In genomic region chr13:30809787-30810186, GRCh38 we compare ENCODE assay signal across 17 cellular contexts.
A peak's percentile ranks its signal among the peaks of the same experiment; 100 is the strongest.
DNase-seq lines count a peak whose midpoint lies in the region; ATAC-seq, FAIRE-seq and TF ChIP-seq lines count a peak whose summit lies in the region.
"Had no signal": no experiment of that assay in that cellular context is flagged by ENCODE, and none has a peak within 500 bp of the region (broad histone marks: within the 10 kb centered on the region; RNA-seq: fewer than 3 reads in every experiment).

No MANE protein-coding gene starts in this region.

- no peaks in the 10 kb centered on the region for H3K36me3 ChIP-seq in HEK293 (ENCODE audit: control insufficient read depth in 2 of 2, insufficient read depth in 1 of 2, low read length in 2 of 2)
- H3K36me3 ChIP-seq in astrocyte (ENCODE audit: insufficient read depth, low read length), result no peaks in the 10 kb centered on the region
- H3K36me3 ChIP-seq in CD4-positive, alpha-beta memory T cell (ENCODE audit: insufficient read depth, low read length), result no peaks in the 10 kb centered on the region

- POLR2A ChIA-PET in HEK293 (lab: Yijun Ruan, JAX), result no interaction called here
- POLR2A ChIA-PET in CD4-positive, alpha-beta memory T cell (lab: Charles Lee; ENCODE audit: partially characterized antibody), result interaction anchor here (0.6 kb wide), 1 partner anchor 110 kb away, joined by 3 read pairs; no protein-coding TSS in a partner anchor

- H3K27me3 ChIP-seq in astrocyte (ENCODE audit: insufficient read depth, low read length), result no peaks in the 10 kb centered on the region
- no peaks in the 10 kb centered on the region for H3K27me3 ChIP-seq in CD4-positive, alpha-beta memory T cell (ENCODE audit: insufficient read depth, low read length)

- H3K4me1 Mint-ChIP-seq in astrocyte (ENCODE audit: low read depth, unreplicated experiment) (peaks cover 24% of the 10 kb centered on the region), neural crest cell (peaks cover 44% of the 10 kb centered on the region)
- peaks cover 0 to 1% (median 0%) of the 10 kb centered on the region in 4 donors for H3K4me1 Mint-ChIP-seq in CD4-positive, alpha-beta memory T cell
- H3K4me1 Mint-ChIP-seq: H9 had no signal

- no peaks in the 10 kb centered on the region for H3K79me2 ChIP-seq in astrocyte (ENCODE audit: insufficient read depth, low read length)

- H3K27ac Mint-ChIP-seq in astrocyte (ENCODE audit: unreplicated experiment) (peak overlapping the region; percentile 50), neural crest cell (ENCODE audit: unreplicated experiment) (peak overlapping the region; percentile 83)
- H3K27ac Mint-ChIP-seq in CD4-positive, alpha-beta memory T cell, result peak overlapping the region in 2 of 7 donors; percentile 25 to 63
- H3K27ac Mint-ChIP-seq: CD4-positive, alpha-beta T cell; H9 had no signal

- intact Hi-C loops in CD4-positive, alpha-beta memory T cell (cut with micrococcal nuclease), result loop anchor here (10.0 kb wide), 1 partner anchor 235 kb away; no protein-coding TSS in a partner anchor

- H3K9me3 ChIP-seq in HEK293 (ENCODE audit: control insufficient read depth, insufficient read depth, low read depth, low read length) (no peaks in the 10 kb centered on the region), astrocyte (ENCODE audit: insufficient read depth, low read depth, low read length) (no peaks in the 10 kb centered on the region)
- H3K9me3 ChIP-seq in CD4-positive, alpha-beta memory T cell (ENCODE audit: control insufficient read depth in 1 of 2, low read length in 2 of 2), result no peaks in the 10 kb centered on the region
- H3K9me3 ChIP-seq: A549 had no signal

- peak overlapping the region; percentile 75 for H2AFZ ChIP-seq in astrocyte (ENCODE audit: low read depth, low read length)

- no peak for FAIRE-seq in astrocyte (lab: Jason Lieb, UNC)
- FAIRE-seq: A549 had no signal

- H3K4me2 ChIP-seq in astrocyte (ENCODE audit: low read length), result no peak overlapping the region
- H3K4me2 ChIP-seq: A549 had no signal

- peaks cover 3% of the 10 kb centered on the region for H3K9me3 Mint-ChIP-seq in astrocyte (ENCODE audit: unreplicated experiment)
- H3K9me3 Mint-ChIP-seq in neural crest cell, result peaks cover 5% of the 10 kb centered on the region
- peaks cover 0 to 1% (median 0%) of the 10 kb centered on the region in 8 donors for H3K9me3 Mint-ChIP-seq in CD4-positive, alpha-beta memory T cell
- H3K9me3 Mint-ChIP-seq: CD4-positive, alpha-beta T cell; H9 had no signal

- TF ChIP-seq CTCF in HEK293 (tag by site-specific recombination; IDR thresholded peaks at IDR 0.05) (no peak), astrocyte (IDR thresholded peaks at IDR 0.05; ENCODE audit: insufficient read depth, low read depth, low read length) (no peak), neural crest cell (conservative IDR thresholded peaks at IDR 0.05) (no peak)

- H3K4me3 ChIP-seq in HEK293 (ENCODE audit: low read depth, low read length) (no peak overlapping the region), astrocyte (ENCODE audit: insufficient read depth, low read depth, low read length) (no peak overlapping the region)
- H3K4me3 ChIP-seq in CD4-positive, alpha-beta memory T cell (ENCODE audit: low read length in 2 of 2), result no peak overlapping the region
- H3K4me3 ChIP-seq: A549 had no signal

- no peak for ATAC-seq in HG03135 (IDR thresholded peaks at IDR 0.05; ENCODE audit: unreplicated experiment)
- ATAC-seq: A549 had no signal

- no peaks in the 10 kb centered on the region for H4K20me1 ChIP-seq in astrocyte (ENCODE audit: insufficient read depth, low read length)

- H3K27me3 Mint-ChIP-seq in astrocyte (ENCODE audit: low read depth, unreplicated experiment) (no peaks in the 10 kb centered on the region), neural crest cell (ENCODE audit: low read depth) (no peaks in the 10 kb centered on the region)
- no peaks in the 10 kb centered on the region for H3K27me3 Mint-ChIP-seq in CD4-positive, alpha-beta memory T cell
- H3K27me3 Mint-ChIP-seq: CD4-positive, alpha-beta T cell had no signal

- no peak overlapping the region for H3K9ac ChIP-seq in astrocyte (ENCODE audit: low read length)

- DNase-seq in astrocyte (ENCODE audit: low read depth) (no peak), epithelial cell of prostate (ENCODE audit: low read depth, low spot score) (no peak), neural crest cell (ENCODE audit: low read depth, low spot score) (no peak), NCI-H2081 (lab: John Stamatoyannopoulos, UW) (no peak), SW 1271 (lab: John Stamatoyannopoulos, UW) (no peak)
- DNase-seq in CD4-positive, alpha-beta memory T cell, result no peak
- DNase-seq: CD4-positive, alpha-beta T cell; GDM1; H9; KBM-7; NCI-H2107; NCI-H510A; NCI-H774; SHP77 treated with DMSO at 0.1 percent for 48 hours had no signal

- H3K4me3 Mint-ChIP-seq in astrocyte (ENCODE audit: unreplicated experiment) (peak overlapping the region; percentile 58), neural crest cell (no peak overlapping the region)
- peak overlapping the region in 1 of 8 donors; percentile 36 for H3K4me3 Mint-ChIP-seq in CD4-positive, alpha-beta memory T cell
- H3K4me3 Mint-ChIP-seq: CD4-positive, alpha-beta T cell; H9 had no signal

- CTCF ChIA-PET in HEK293 (lab: Yijun Ruan, JAX), result no interaction called here
- CTCF ChIA-PET in CD4-positive, alpha-beta memory T cell (lab: Charles Lee; ENCODE audit: partially characterized antibody), result no interaction called here

- H3K4me1 ChIP-seq in HEK293 (ENCODE audit: control insufficient read depth, insufficient read depth, low read length) (no peaks in the 10 kb centered on the region), astrocyte (ENCODE audit: insufficient read depth, low read length) (peaks cover 14% of the 10 kb centered on the region)
- no peaks in the 10 kb centered on the region for H3K4me1 ChIP-seq in CD4-positive, alpha-beta memory T cell (ENCODE audit: insufficient read depth, low read length)
- H3K4me1 ChIP-seq: A549 had no signal

- H3K27ac ChIP-seq in HEK293 (ENCODE audit: extremely low read depth, low read depth, low read length), result no peak overlapping the region
- no peak overlapping the region for H3K27ac ChIP-seq in astrocyte (ENCODE audit: low read depth, low read length)
- peak overlapping the region; percentile 45 for H3K27ac ChIP-seq in epithelial cell of prostate
- no peak overlapping the region for H3K27ac ChIP-seq in CD4-positive, alpha-beta memory T cell (ENCODE audit: low read depth, low read length)
- H3K27ac ChIP-seq: A549 had no signal

- H3K36me3 Mint-ChIP-seq in astrocyte (ENCODE audit: low read depth, unreplicated experiment) (no peaks in the 10 kb centered on the region), neural crest cell (ENCODE audit: low read depth) (no peaks in the 10 kb centered on the region)
- H3K36me3 Mint-ChIP-seq in CD4-positive, alpha-beta memory T cell, result peaks cover 0 to 4% of the 10 kb centered on the region in 2 donors

TF ChIP-seq in HEK293, 187 proteins besides CTCF, POLR2A, EP300 and RAD21:
- TF ChIP-seq ZNF623 (tag by site-specific recombination; IDR thresholded peaks at IDR 0.05) (peak; percentile 93), ZNF423 (tag by site-specific recombination; IDR thresholded peaks at IDR 0.05) (no peak)
